1 cellular context compared by ENCODE assay signal in genomic region chr14:97697772-97698171, GRCh38.
TF ChIP-seq lines count a peak whose summit lies in the region.

No MANE protein-coding gene starts in this region.

TF ChIP-seq in H1, 55 proteins besides CTCF, POLR2A, EP300 and RAD21:
- TF ChIP-seq SP4 (IDR thresholded peaks at IDR 0.05; ENCODE audit: low read length) (no peak), NANOG (IDR thresholded peaks at IDR 0.05; ENCODE audit: insufficient read depth, low read depth, low read length, poor library complexity, severe bottlenecking) (no peak), KDM4A (IDR thresholded peaks at IDR 0.05; ENCODE audit: low read depth, low read length, severe bottlenecking) (no peak), TBP (IDR thresholded peaks at IDR 0.05; ENCODE audit: low read depth, low read length) (no peak), MAX (IDR thresholded peaks at IDR 0.05) (no peak), SIN3A (conservative IDR thresholded peaks at IDR 0.05 in 1 of 2, IDR thresholded peaks at IDR 0.05 in 1 of 2; ENCODE audit: low read depth in 1 of 2, low read length in 2 of 2) (no peak), BACH1 (IDR thresholded peaks at IDR 0.05; ENCODE audit: low read length) (no peak), RBBP5 (IDR thresholded peaks at IDR 0.05; ENCODE audit: borderline replicate concordance, low read depth, low read length) (no peak), BRCA1 (IDR thresholded peaks at IDR 0.05; ENCODE audit: low read depth, low read length) (no peak), CHD1 (IDR thresholded peaks at IDR 0.05; ENCODE audit: low read depth, low read length) (no peak), TEAD4 (IDR thresholded peaks at IDR 0.05; ENCODE audit: low read depth, low read length) (no peak), TAF1 (IDR thresholded peaks at IDR 0.05; ENCODE audit: low read depth, low read length) (no peak)
